Comparison of ENCODE assay signal across 11 cellular contexts in the genomic region with DNA sequence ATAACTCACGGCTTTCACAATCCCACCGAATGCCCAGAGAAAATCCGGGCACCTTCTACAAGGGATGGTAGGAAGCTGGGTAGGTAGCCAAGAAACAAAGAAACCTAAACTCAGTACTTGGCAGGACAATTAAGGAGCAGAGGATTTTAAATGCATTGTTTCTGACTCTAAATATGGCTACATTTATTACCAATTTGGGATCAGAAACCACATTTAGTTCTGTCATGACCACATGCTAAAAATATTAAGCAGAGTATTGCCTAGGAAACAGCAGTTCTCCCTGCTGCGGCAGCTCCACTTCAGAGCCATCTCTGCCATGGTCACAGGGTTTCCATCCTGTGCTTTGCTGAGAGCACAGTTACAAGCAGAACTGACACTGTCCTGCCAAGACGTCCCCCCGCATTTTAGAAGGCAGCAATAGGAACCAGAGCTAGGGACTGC. TPM values are rescaled to one million over a fixed set of nuclear protein-coding genes. Genes with fewer than 3 reads are reported as not detected.
A peak's percentile ranks its signal among the peaks of the same experiment; 100 is the strongest.
DNase-seq lines count a peak whose midpoint lies in the region; ATAC-seq and TF ChIP-seq lines count a peak whose summit lies in the region.
"Had no signal": no experiment of that assay in that cellular context is flagged by ENCODE, and none has a peak within 500 bp of the region (broad histone marks: within the 10 kb centered on the region; RNA-seq: fewer than 3 reads in every experiment).

No MANE protein-coding gene starts in this region.

- no peak overlapping the region for H3K4me3 ChIP-seq in right cardiac atrium (ENCODE audit: low read length)
- H3K4me3 ChIP-seq in stomach smooth muscle (ENCODE audit: low read length in 2 of 2): peak overlapping the region in 1 of 2 donors; percentile 52
- H3K4me3 ChIP-seq: K562 had no signal

- no peak for TF ChIP-seq CTCF in GM20000 (IDR thresholded peaks at IDR 0.05; ENCODE audit: extremely low read depth, missing control alignments)

- ATAC-seq in right cardiac atrium: peak; percentile 8 to 63
- no peak for ATAC-seq in GM19397 (IDR thresholded peaks at IDR 0.05; ENCODE audit: unreplicated experiment)
- ATAC-seq in HG03025 (IDR thresholded peaks at IDR 0.05; ENCODE audit: low FRiP score, unreplicated experiment): no peak

- H3K27me3 ChIP-seq in right cardiac atrium (ENCODE audit: control insufficient read depth, insufficient read depth) (no peaks in the 10 kb centered on the region), stomach smooth muscle (ENCODE audit: control insufficient read depth in 1 of 2, insufficient read depth in 2 of 2, low read length in 2 of 2) (no peaks in the 10 kb centered on the region)

- peaks cover 16% of the 10 kb centered on the region for H3K4me1 ChIP-seq in right cardiac atrium (ENCODE audit: control insufficient read depth, insufficient read depth, low read length)
- H3K4me1 ChIP-seq in stomach smooth muscle (ENCODE audit: control insufficient read depth, insufficient read depth, low read length): peaks cover 49% of the 10 kb centered on the region

- 35% methylated on average over 6 of the region's 6 CpGs for WGBS in right cardiac atrium

- peak; percentile 30 for DNase-seq in GM20000 (ENCODE audit: low spot score)
- peak in 35 of 58 donors; percentile 3 to 81 (median 39) for DNase-seq in anterior cingulate cortex (lab: John Stamatoyannopoulos, UW)
- no peak for DNase-seq in right cardiac atrium
- no peak for DNase-seq in amniotic stem cell (lab: John Stamatoyannopoulos, UW)
- DNase-seq in NCI-H1105 treated with DMSO at 0.1 percent for 48 hours (lab: John Stamatoyannopoulos, UW): no peak
- DNase-seq: activated B cell treated with CpG ODN at 0.5 μM for 24 hours; activated naive CD4-positive, alpha-beta T cell treated with Interleukin-2 at 50 U/mL for 16 hours had no signal

- H3K36me3 ChIP-seq in stomach smooth muscle (ENCODE audit: control insufficient read depth in 2 of 2, insufficient read depth in 2 of 2, low read length in 2 of 2): no peaks in the 10 kb centered on the region

- intact Hi-C loops in right cardiac atrium (cut with DNase I): no loop called here

- H3K27ac ChIP-seq in right cardiac atrium (ENCODE audit: low read length): peak overlapping the region; percentile 32
- peak overlapping the region; percentile 86 for H3K27ac ChIP-seq in stomach smooth muscle (ENCODE audit: low read length)

- H3K9ac ChIP-seq in stomach smooth muscle (ENCODE audit: low read length in 2 of 2): peak overlapping the region in 1 of 2 donors; percentile 68

- H3K9me3 ChIP-seq in right cardiac atrium (ENCODE audit: control insufficient read depth, low read length): no peaks in the 10 kb centered on the region
- no peaks in the 10 kb centered on the region for H3K9me3 ChIP-seq in stomach smooth muscle (ENCODE audit: control insufficient read depth in 2 of 2, low read length in 2 of 2)

RNA-seq across cellular contexts. Expression of a gene that starts 57.5 kb away (rescaled TPM):
- total RNA-seq in right cardiac atrium: 10 to 100 TPM; 43.4 to 51.6 (median 43.7) TPM
- 44.4 TPM for polyA plus RNA-seq in right cardiac atrium

Comparison
In these comparisons a context has a peak if more than half of its experiments do, and no peak if none do; other contexts are left out.
1. DNase-seq: peak in GM20000 (single experiment) and anterior cingulate cortex (35 of 58); none in right cardiac atrium (0 of 3), amniotic stem cell (single experiment) and NCI-H1105 treated with DMSO at 0.1 percent for 48 hours (single experiment).
2. ATAC-seq: peak in right cardiac atrium (2 of 2); none in GM19397 (single experiment) and HG03025 (single experiment).